ENCODE assay signal across 1 cellular context in genomic region chr5:141816598-141817399, GRCh38.
TF ChIP-seq lines count a peak whose summit lies in the region.

No MANE protein-coding gene starts in this region.

TF ChIP-seq in K562, 482 proteins besides CTCF, POLR2A, EP300 and RAD21 (continued from another document and continues in another):
- TF ChIP-seq ARID3B (CRISPR knock-in tag; IDR thresholded peaks at IDR 0.05; ENCODE audit: borderline replicate concordance) = no peak
- TF ChIP-seq THAP12 (CRISPR knock-in tag; IDR thresholded peaks at IDR 0.05) = no peak
- TF ChIP-seq ZC3H4 (CRISPR knock-in tag; IDR thresholded peaks at IDR 0.05; ENCODE audit: borderline replicate concordance) = no peak
- TF ChIP-seq KLF16 (IDR thresholded peaks at IDR 0.05) = no peak
- TF ChIP-seq HOMEZ (CRISPR knock-in tag; IDR thresholded peaks at IDR 0.05) = no peak
- no peak for TF ChIP-seq NFRKB (IDR thresholded peaks at IDR 0.05; ENCODE audit: low read depth)
- TF ChIP-seq ETV6 (IDR thresholded peaks at IDR 0.05; ENCODE audit: borderline replicate concordance in 1 of 2, low read depth in 2 of 2, low read length in 1 of 2) = no peak
- no peak for TF ChIP-seq ETV6 (CRISPR knock-in tag; IDR thresholded peaks at IDR 0.05; ENCODE audit: borderline replicate concordance)
- peak; percentile 64 for TF ChIP-seq CBFA2T2 (conservative IDR thresholded peaks at IDR 0.05)
- TF ChIP-seq MCM7 (IDR thresholded peaks at IDR 0.05) = no peak
- TF ChIP-seq ELK3 (CRISPR knock-in tag; IDR thresholded peaks at IDR 0.05) = no peak
- no peak for TF ChIP-seq ATF6 (CRISPR knock-in tag; IDR thresholded peaks at IDR 0.05)
- TF ChIP-seq TAF9B (IDR thresholded peaks at IDR 0.05; ENCODE audit: partially characterized antibody) = no peak
- no peak for TF ChIP-seq KDM5B (IDR thresholded peaks at IDR 0.05; ENCODE audit: insufficient replicate concordance, low read depth, low read length)
- TF ChIP-seq DACH1 (IDR thresholded peaks at IDR 0.05; ENCODE audit: partially characterized antibody) = no peak
- no peak for TF ChIP-seq ZNF77 (CRISPR knock-in tag; IDR thresholded peaks at IDR 0.05)
- TF ChIP-seq GTF2E2 (tag; IDR thresholded peaks at IDR 0.05) = no peak
- TF ChIP-seq ZNF282 (CRISPR knock-in tag; IDR thresholded peaks at IDR 0.05) = no peak
- TF ChIP-seq NR0B1 (IDR thresholded peaks at IDR 0.05; ENCODE audit: partially characterized antibody) = no peak
- TF ChIP-seq DLX4 (CRISPR knock-in tag; IDR thresholded peaks at IDR 0.05) = no peak
- TF ChIP-seq RHOXF2B (CRISPR knock-in tag; conservative IDR thresholded peaks at IDR 0.05) = no peak
- peak; percentile 59 for TF ChIP-seq TCF3 (CRISPR knock-in tag; IDR thresholded peaks at IDR 0.05)
- TF ChIP-seq MEIS2 (IDR thresholded peaks at IDR 0.05; ENCODE audit: partially characterized antibody) = peak; percentile 17
- TF ChIP-seq HMGN3 (IDR thresholded peaks at IDR 0.05; ENCODE audit: borderline replicate concordance, extremely low read depth, insufficient read length, low read depth, low read length) = no peak
- no peak for TF ChIP-seq ZNF311 (CRISPR knock-in tag; IDR thresholded peaks at IDR 0.05)
- TF ChIP-seq FOXO4 (CRISPR knock-in tag; IDR thresholded peaks at IDR 0.05) = no peak
- peak; percentile 59; the same call in 1 of the 2 replicates for TF ChIP-seq TFAP4 (CRISPR knock-in tag; IDR thresholded peaks at IDR 0.05; ENCODE audit: borderline replicate concordance)
- no peak for TF ChIP-seq TBP (optimal IDR thresholded peaks at IDR 0.05; ENCODE audit: low read depth, low read length)
- TF ChIP-seq CEBPZ (IDR thresholded peaks at IDR 0.05; ENCODE audit: borderline replicate concordance, low read depth, low read length) = no peak
- TF ChIP-seq CGGBP1 (CRISPR knock-in tag; IDR thresholded peaks at IDR 0.05) = no peak
- TF ChIP-seq CEBPB (tag; IDR thresholded peaks at IDR 0.05) = no peak
- no peak for TF ChIP-seq XRCC5 (IDR thresholded peaks at IDR 0.05; ENCODE audit: low read depth, low read length)
- no peak for TF ChIP-seq ELF2 (CRISPR knock-in tag; IDR thresholded peaks at IDR 0.05)
- TF ChIP-seq TAL1 (IDR thresholded peaks at IDR 0.05) = peak; percentile 30; the same call in 1 of the 2 replicates
- TF ChIP-seq POLR2AphosphoS5 (IDR thresholded peaks at IDR 0.05; ENCODE audit: control insufficient read depth, insufficient read depth, low read depth, low read length) = no peak
- no peak for TF ChIP-seq L3MBTL2 (IDR thresholded peaks at IDR 0.05)
- peak; percentile 17; the same call in 1 of the 2 replicates for TF ChIP-seq TEAD4 (IDR thresholded peaks at IDR 0.05; ENCODE audit: low read length)
- TF ChIP-seq TEAD4 (CRISPR knock-in tag; IDR thresholded peaks at IDR 0.05; ENCODE audit: borderline replicate concordance) = no peak
- no peak for TF ChIP-seq SFPQ (IDR thresholded peaks at IDR 0.05; ENCODE audit: low read depth, low read length)
- TF ChIP-seq FOXK1 (CRISPR knock-in tag; IDR thresholded peaks at IDR 0.05; ENCODE audit: borderline replicate concordance) = no peak
- no peak for TF ChIP-seq FOXA3 (CRISPR knock-in tag; conservative IDR thresholded peaks at IDR 0.05 in 1 of 2, IDR thresholded peaks at IDR 0.05 in 1 of 2)
- TF ChIP-seq U2AF2 (optimal IDR thresholded peaks at IDR 0.05; ENCODE audit: low read depth, low read length) = no peak
